In the genomic region with DNA sequence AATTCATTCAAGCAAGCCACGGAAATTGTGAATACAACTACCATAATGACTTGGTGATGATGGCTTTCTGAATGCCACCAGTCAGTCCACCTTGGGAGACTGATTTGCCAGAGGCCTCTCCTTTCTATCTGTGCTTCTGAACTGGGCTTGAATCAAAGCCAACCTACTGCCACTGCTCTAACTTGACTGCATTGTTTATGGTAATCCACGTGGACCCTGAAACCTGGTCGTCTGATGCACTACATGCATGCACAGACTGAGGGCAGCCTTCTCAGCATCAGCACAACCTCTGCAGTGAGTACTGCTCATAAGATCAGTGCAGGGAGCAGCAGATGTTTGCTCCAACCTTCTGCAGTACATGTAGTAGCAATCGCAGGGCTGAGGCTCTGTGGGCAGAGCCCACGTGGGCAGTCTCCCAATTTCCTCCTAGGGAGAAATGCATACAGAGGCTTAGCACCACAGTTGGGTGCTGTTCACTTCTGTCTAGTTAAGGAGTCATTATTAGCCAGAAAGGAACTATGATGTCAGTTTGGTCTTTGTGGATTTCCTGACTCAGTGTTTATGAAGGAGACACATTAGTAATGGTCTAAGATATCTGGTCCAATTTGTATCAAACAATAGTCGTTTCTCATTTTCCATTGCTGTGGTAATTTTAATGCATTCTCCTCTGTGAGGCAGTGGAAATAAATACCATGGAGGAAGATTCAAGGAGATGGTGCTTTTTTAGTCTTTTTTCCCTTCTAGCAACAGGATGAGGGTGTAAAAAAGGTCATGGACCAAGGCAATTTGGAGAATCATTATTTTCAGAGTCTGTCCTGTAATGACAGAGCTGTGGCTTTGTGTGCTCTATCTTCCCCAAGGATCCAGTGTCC, we compare ENCODE assay signal across 9 cellular contexts.
DNase-seq lines count a peak whose midpoint lies in the region; ATAC-seq, FAIRE-seq and TF ChIP-seq lines count a peak whose summit lies in the region.
"Had no signal": no experiment of that assay in that cellular context is flagged by ENCODE, and none has a peak within 500 bp of the region (broad histone marks: within the 10 kb centered on the region; RNA-seq: fewer than 3 reads in every experiment).

No MANE protein-coding gene starts in this region.

- TF ChIP-seq CTCF in GM12873 (IDR thresholded peaks at IDR 0.05; ENCODE audit: insufficient read depth, low read depth, low read length, missing control alignments), result peak; percentile 63
- no peak for TF ChIP-seq CTCF in left lung (IDR thresholded peaks at IDR 0.05)
- no peak for TF ChIP-seq CTCF in kidney (IDR thresholded peaks at IDR 0.05; ENCODE audit: borderline replicate concordance, extremely low read depth, insufficient read depth)

- ATAC-seq in GM21515 (IDR thresholded peaks at IDR 0.05; ENCODE audit: unreplicated experiment) (peak; percentile 87), left lung (peak; percentile 72)
- peak; percentile 75 for ATAC-seq in activated T-helper 17 cell treated with anti-CD3 and anti-CD28 coated beads, Interleukin-2, amount 50 U/mL, for 72 hours (replicated peaks)

- peak overlapping the region; percentile 81 for H3K4me3 Mint-ChIP-seq in activated T-helper 17 cell treated with anti-CD3 and anti-CD28 coated beads, Interleukin-2, amount 50 U/mL, for 72 hours

- peak overlapping the region; percentile 99 for H3K27ac Mint-ChIP-seq in activated T-helper 17 cell treated with anti-CD3 and anti-CD28 coated beads, Interleukin-2, amount 50 U/mL, for 72 hours

- no peaks in the 10 kb centered on the region for H3K4me1 ChIP-seq in left lung
- H3K4me1 ChIP-seq in kidney (ENCODE audit: control insufficient read depth in 1 of 2, insufficient read depth in 1 of 2, low read depth in 1 of 2, low read length in 2 of 2), result peaks cover 0 to 2% of the 10 kb centered on the region in 2 donors

- H3K36me3 ChIP-seq in left lung (no peaks in the 10 kb centered on the region), kidney (ENCODE audit: control insufficient read depth in 1 of 2, insufficient read depth in 2 of 2, low read length in 2 of 2) (no peaks in the 10 kb centered on the region)

- no peak for FAIRE-seq in kidney (lab: Jason Lieb, UNC)
- FAIRE-seq: keratinocyte had no signal

- H3K27ac ChIP-seq in left lung, result no peak overlapping the region
- H3K27ac ChIP-seq in kidney (ENCODE audit: low read depth in 2 of 2, low read length in 2 of 2), result no peak overlapping the region

- H3K36me3 Mint-ChIP-seq in activated T-helper 17 cell treated with anti-CD3 and anti-CD28 coated beads, Interleukin-2, amount 50 U/mL, for 72 hours (ENCODE audit: low read depth), result peaks cover 17% of the 10 kb centered on the region

- peaks cover 43% of the 10 kb centered on the region for H3K4me1 Mint-ChIP-seq in activated T-helper 17 cell treated with anti-CD3 and anti-CD28 coated beads, Interleukin-2, amount 50 U/mL, for 72 hours

- no peak overlapping the region for H3K9ac ChIP-seq in kidney (ENCODE audit: low read length in 2 of 2)

- no peak overlapping the region for H3K4me3 ChIP-seq in left lung
- no peak overlapping the region for H3K4me3 ChIP-seq in kidney (ENCODE audit: low read length in 2 of 2)

- H3K9me3 ChIP-seq in left lung, result no peaks in the 10 kb centered on the region
- H3K9me3 ChIP-seq in kidney (ENCODE audit: control insufficient read depth in 1 of 2, low read length in 2 of 2), result no peaks in the 10 kb centered on the region

- H3K9me3 Mint-ChIP-seq in activated T-helper 17 cell treated with anti-CD3 and anti-CD28 coated beads, Interleukin-2, amount 50 U/mL, for 72 hours, result peaks cover 10% of the 10 kb centered on the region

- DNase-seq in Kasumi-1 (lab: John Stamatoyannopoulos, UW) (peak; percentile 80 to 85), left lung (no peak), NCI-H345 (lab: John Stamatoyannopoulos, UW) (no peak), NCI-H510A treated with DMSO at 0.1 percent for 48 hours (lab: John Stamatoyannopoulos, UW) (no peak), kidney (no peak)

- H3K27me3 Mint-ChIP-seq in activated T-helper 17 cell treated with anti-CD3 and anti-CD28 coated beads, Interleukin-2, amount 50 U/mL, for 72 hours, result no peaks in the 10 kb centered on the region

- intact Hi-C loops in left lung (cut with DNase I) (no loop called here), kidney (cut with DNase I) (no loop called here)

- H3K27me3 ChIP-seq in left lung, result no peaks in the 10 kb centered on the region

Comparison
In these comparisons a context has a peak if more than half of its experiments do, and no peak if none do; other contexts are left out.
1. DNase-seq: peak in Kasumi-1 (2 of 2); none in left lung (0 of 2), NCI-H345 (single experiment), NCI-H510A treated with DMSO at 0.1 percent for 48 hours (single experiment) and kidney (single experiment).
2. Peak in every context shown above with its lines, with median percentiles within 50 percentile points of each other: ATAC-seq.